In the genomic region with DNA sequence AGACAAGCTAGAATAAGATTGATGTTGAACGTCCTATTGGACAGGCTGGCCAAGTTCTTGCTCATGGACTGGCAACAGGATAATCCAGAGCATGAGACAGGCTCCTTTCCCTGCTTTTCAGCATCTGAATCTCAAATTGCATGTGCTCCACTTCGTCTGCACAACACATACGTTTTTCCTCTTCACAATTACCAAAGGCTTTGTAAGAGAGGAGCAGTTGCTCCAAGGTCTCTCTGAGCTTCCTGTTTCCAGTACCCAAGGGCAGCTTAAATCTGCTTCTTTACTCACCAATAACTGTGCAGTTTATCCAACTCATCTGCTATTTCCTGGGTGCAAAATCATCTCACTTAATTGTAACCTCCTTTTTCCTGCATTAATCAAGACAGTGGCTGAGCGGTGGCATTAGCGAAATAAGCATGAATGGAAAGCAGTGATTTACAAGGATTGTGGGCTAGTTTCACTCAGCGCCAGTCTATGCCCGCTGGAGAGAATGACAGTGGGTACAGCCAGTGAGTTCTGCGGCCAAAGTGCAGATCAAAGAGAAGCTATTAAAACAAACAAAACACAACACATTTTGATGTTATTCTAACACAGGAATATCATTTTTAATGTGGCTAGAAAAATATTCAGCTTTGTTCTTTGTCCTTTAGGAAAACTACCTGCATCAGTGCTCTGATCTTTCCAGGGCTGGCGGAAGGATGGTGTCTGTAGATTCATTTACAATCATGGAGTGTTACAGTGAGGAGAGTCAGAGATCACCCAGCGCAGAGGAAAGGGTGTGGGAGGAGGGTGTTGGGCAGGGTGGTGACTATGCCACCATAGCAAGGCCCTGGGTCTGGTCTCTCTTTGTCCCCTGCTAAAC, we compare ENCODE assay signal across 15 cellular contexts.
A peak's percentile ranks its signal among the peaks of the same experiment; 100 is the strongest.
DNase-seq lines count a peak whose midpoint lies in the region; ATAC-seq and TF ChIP-seq lines count a peak whose summit lies in the region.
"Had no signal": no experiment of that assay in that cellular context is flagged by ENCODE, and none has a peak within 500 bp of the region (broad histone marks: within the 10 kb centered on the region; RNA-seq: fewer than 3 reads in every experiment).

No MANE protein-coding gene starts in this region.

- H3K79me2 ChIP-seq in hepatocyte: no peaks in the 10 kb centered on the region

- peak; percentile 82 for DNase-seq in G401 (ENCODE audit: low spot score)
- peak; percentile 19 for DNase-seq in OCI-M1 (lab: John Stamatoyannopoulos, UW)
- DNase-seq in epithelial cell of proximal tubule (ENCODE audit: low read depth): no peak
- peak; percentile 89 for DNase-seq in pons (ENCODE audit: low spot score)
- DNase-seq in hepatocyte (ENCODE audit: low spot score): no peak
- DNase-seq in GF-D8 (lab: John Stamatoyannopoulos, UW): no peak
- DNase-seq: activated CD4-positive, alpha-beta T cell treated with anti-CD3 and anti-CD28 coated beads, Interleukin-2, amount 50 U/mL, for 4 hours; activated naive CD4-positive, alpha-beta T cell treated with anti-CD3 and anti-CD28 coated beads for 36 hours; Calu3; effector memory CD8-positive, alpha-beta T cell; stimulated activated naive CD4-positive, alpha-beta T cell; T-cell had no signal

- no peak overlapping the region for H3K4me2 ChIP-seq in hepatocyte
- H3K4me2 ChIP-seq: neural progenitor cell had no signal

- H3K36me3 ChIP-seq in hepatocyte (replicated peaks; ENCODE audit: insufficient read depth, low read depth): no peaks in the 10 kb centered on the region
- H3K36me3 ChIP-seq: neural progenitor cell had no signal

- no peaks in the 10 kb centered on the region for H3K9me3 ChIP-seq in hepatocyte (ENCODE audit: low read depth)

- no peaks in the 10 kb centered on the region for H3K27me3 ChIP-seq in hepatocyte
- H3K27me3 ChIP-seq: neural progenitor cell had no signal

- H3K9me2 ChIP-seq in hepatocyte (replicated peaks; ENCODE audit: insufficient read depth): no peaks in the 10 kb centered on the region

- WGBS in hepatocyte (ENCODE audit: low lambda C conversion rate, missing lambda C conversion rate): 72% methylated on average over 10 of the region's 10 CpGs

- no peaks in the 10 kb centered on the region for H4K20me1 ChIP-seq in hepatocyte (ENCODE audit: insufficient read depth, poor library complexity, severe bottlenecking)

- H2AFZ ChIP-seq in hepatocyte: no peak overlapping the region
- H2AFZ ChIP-seq: neural progenitor cell had no signal

- TF ChIP-seq CTCF in epithelial cell of proximal tubule (conservative IDR thresholded peaks at IDR 0.05; ENCODE audit: low read depth, low read length) (no peak), hepatocyte (IDR thresholded peaks at IDR 0.05; ENCODE audit: poor library complexity) (no peak)

- H3K27ac ChIP-seq in hepatocyte: no peak overlapping the region
- H3K27ac ChIP-seq: neural progenitor cell had no signal

- in situ Hi-C loops in G401 (cut with HindIII; ENCODE audit: low sequenced_read_pairs): no loop called here

- no peak for ATAC-seq in GM19035 (IDR thresholded peaks at IDR 0.05; ENCODE audit: unreplicated experiment)
- ATAC-seq in GM19395 (IDR thresholded peaks at IDR 0.05; ENCODE audit: unreplicated experiment): no peak
- ATAC-seq: effector memory CD8-positive, alpha-beta T cell; T-cell had no signal

- H3K4me1 ChIP-seq in hepatocyte (ENCODE audit: insufficient read depth): peaks cover 10% of the 10 kb centered on the region

- H3K4me3 ChIP-seq in epithelial cell of proximal tubule (ENCODE audit: low read depth, low read length) (peak overlapping the region; percentile 25), hepatocyte (no peak overlapping the region)
- H3K4me3 ChIP-seq: neural progenitor cell had no signal

Comparison
In these comparisons a context has a peak if more than half of its experiments do, and no peak if none do; other contexts are left out.
1. DNase-seq: peak in G401 (single experiment), OCI-M1 (single experiment) and pons (single experiment); none in epithelial cell of proximal tubule (single experiment), hepatocyte (single experiment) and GF-D8 (single experiment).